In genomic region chr2:9299444-9300100, GRCh38 we compare ENCODE assay signal across 1 cellular context.
TF ChIP-seq lines count a peak whose summit lies in the region.

No MANE protein-coding gene starts in this region.

TF ChIP-seq in GM23338, 12 proteins besides CTCF, POLR2A, EP300 and RAD21:
- TF ChIP-seq ZNF462 (CRISPR knock-in tag; IDR thresholded peaks at IDR 0.05): no peak
- TF ChIP-seq ZNF331 (CRISPR knock-in tag; IDR thresholded peaks at IDR 0.05; ENCODE audit: low read depth): no peak
- TF ChIP-seq EZH2 (IDR thresholded peaks at IDR 0.05; ENCODE audit: low read depth, unreplicated experiment): no peak
- TF ChIP-seq CREB1 (CRISPR knock-in tag; IDR thresholded peaks at IDR 0.05; ENCODE audit: low read depth): no peak
- no peak for TF ChIP-seq STAT1 (IDR thresholded peaks at IDR 0.05; ENCODE audit: unreplicated experiment)
- TF ChIP-seq, protein P1, sequence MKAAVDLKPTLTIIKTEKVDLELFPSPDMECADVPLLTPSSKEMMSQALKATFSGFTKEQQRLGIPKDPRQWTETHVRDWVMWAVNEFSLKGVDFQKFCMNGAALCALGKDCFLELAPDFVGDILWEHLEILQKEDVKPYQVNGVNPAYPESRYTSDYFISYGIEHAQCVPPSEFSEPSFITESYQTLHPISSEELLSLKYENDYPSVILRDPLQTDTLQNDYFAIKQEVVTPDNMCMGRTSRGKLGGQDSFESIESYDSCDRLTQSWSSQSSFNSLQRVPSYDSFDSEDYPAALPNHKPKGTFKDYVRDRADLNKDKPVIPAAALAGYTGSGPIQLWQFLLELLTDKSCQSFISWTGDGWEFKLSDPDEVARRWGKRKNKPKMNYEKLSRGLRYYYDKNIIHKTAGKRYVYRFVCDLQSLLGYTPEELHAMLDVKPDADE (IDR thresholded peaks at IDR 0.05): no peak
- TF ChIP-seq ZNF114 (CRISPR knock-in tag; IDR thresholded peaks at IDR 0.05): no peak
- TF ChIP-seq EZH2phosphoT487 (IDR thresholded peaks at IDR 0.05; ENCODE audit: unreplicated experiment): no peak
- TF ChIP-seq JUNB (IDR thresholded peaks at IDR 0.05; ENCODE audit: unreplicated experiment): no peak
- no peak for TF ChIP-seq NANOG (IDR thresholded peaks at IDR 0.05; ENCODE audit: borderline replicate concordance)
- TF ChIP-seq, protein P2, sequence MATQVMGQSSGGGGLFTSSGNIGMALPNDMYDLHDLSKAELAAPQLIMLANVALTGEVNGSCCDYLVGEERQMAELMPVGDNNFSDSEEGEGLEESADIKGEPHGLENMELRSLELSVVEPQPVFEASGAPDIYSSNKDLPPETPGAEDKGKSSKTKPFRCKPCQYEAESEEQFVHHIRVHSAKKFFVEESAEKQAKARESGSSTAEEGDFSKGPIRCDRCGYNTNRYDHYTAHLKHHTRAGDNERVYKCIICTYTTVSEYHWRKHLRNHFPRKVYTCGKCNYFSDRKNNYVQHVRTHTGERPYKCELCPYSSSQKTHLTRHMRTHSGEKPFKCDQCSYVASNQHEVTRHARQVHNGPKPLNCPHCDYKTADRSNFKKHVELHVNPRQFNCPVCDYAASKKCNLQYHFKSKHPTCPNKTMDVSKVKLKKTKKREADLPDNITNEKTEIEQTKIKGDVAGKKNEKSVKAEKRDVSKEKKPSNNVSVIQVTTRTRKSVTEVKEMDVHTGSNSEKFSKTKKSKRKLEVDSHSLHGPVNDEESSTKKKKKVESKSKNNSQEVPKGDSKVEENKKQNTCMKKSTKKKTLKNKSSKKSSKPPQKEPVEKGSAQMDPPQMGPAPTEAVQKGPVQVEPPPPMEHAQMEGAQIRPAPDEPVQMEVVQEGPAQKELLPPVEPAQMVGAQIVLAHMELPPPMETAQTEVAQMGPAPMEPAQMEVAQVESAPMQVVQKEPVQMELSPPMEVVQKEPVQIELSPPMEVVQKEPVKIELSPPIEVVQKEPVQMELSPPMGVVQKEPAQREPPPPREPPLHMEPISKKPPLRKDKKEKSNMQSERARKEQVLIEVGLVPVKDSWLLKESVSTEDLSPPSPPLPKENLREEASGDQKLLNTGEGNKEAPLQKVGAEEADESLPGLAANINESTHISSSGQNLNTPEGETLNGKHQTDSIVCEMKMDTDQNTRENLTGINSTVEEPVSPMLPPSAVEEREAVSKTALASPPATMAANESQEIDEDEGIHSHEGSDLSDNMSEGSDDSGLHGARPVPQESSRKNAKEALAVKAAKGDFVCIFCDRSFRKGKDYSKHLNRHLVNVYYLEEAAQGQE (IDR thresholded peaks at IDR 0.05; ENCODE audit: unreplicated experiment): no peak
- TF ChIP-seq POLR2AphosphoS5 (IDR thresholded peaks at IDR 0.05; ENCODE audit: low read depth): no peak
